10 cellular contexts compared by ENCODE assay signal in the genomic region with DNA sequence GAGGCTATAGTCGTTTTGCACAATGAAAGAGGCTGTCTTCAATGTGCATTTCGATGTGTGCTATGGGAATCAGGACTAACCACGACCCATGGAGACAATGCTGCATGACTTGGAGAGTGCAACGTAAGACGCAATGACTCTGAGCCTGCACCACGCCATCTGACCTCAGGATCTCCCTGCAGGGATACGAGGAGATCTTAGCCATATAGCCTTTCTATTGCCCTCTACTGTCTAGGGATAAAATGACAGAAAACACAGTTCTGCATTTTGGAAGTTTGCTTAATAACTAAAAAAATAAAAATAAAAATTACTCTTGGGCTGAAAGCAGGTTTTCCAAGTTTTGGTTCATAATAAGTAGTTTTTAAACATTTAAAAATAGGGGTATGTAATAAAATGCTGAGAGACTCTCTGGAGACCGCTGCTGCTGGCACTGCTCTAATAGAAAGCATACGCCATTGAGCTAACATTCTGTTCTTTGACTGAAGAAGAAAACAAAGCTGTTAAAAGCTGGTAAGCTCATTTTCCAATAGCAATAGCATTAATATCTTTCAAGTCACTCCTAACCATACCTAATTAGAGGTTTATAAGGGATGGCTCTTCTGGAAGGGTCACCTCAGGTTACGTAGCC.
DNase-seq lines count a peak whose midpoint lies in the region; ATAC-seq, FAIRE-seq and TF ChIP-seq lines count a peak whose summit lies in the region.
"Had no signal": no experiment of that assay in that cellular context is flagged by ENCODE, and none has a peak within 500 bp of the region (broad histone marks: within the 10 kb centered on the region; RNA-seq: fewer than 3 reads in every experiment).

No MANE protein-coding gene starts in this region.

- DNase-seq in AG08396 (ENCODE audit: low spot score) (peak; percentile 26), Kasumi-1 (lab: John Stamatoyannopoulos, UW) (peak; percentile 43 to 65), GM12878 (ENCODE audit: low read depth, low spot score) (no peak), kidney tubule cell (ENCODE audit: low spot score) (peak; percentile 10)
- DNase-seq: activated naive CD8-positive, alpha-beta T cell treated with anti-CD3 and anti-CD28 coated beads, Interleukin-2, amount 10 ng/mL, durations not matched to agents 7 days and 5 days had no signal

- POLR2A ChIA-PET in GM12878 (lab: Charles Lee), result no interaction called here

- TF ChIP-seq EP300 in GM12878 (IDR thresholded peaks at IDR 0.05; ENCODE audit: borderline replicate concordance in 1 of 2, control insufficient read depth in 1 of 2, low read depth in 2 of 2, low read length in 2 of 2), result no peak

- no peaks in the 10 kb centered on the region; a peak in 1 of 4 replicates for H3K27me3 ChIP-seq in GM12878 (replicated peaks in 1 of 2; ENCODE audit: control insufficient read depth in 2 of 2, insufficient read depth in 2 of 2, low read length in 1 of 2)

- no peaks in the 10 kb centered on the region for H3K4me1 ChIP-seq in GM12878 (ENCODE audit: control insufficient read depth, insufficient read depth, low read length)

- SMC1A ChIA-PET in GM12878 (lab: Charles Lee; ENCODE audit: uncharacterized antibody, unreplicated experiment), result interaction anchor here (0.6 to 1.4 kb wide), 3 partner anchors 29 to 403 kb away, joined by 3 to 4 read pairs (median 3); no protein-coding TSS in a partner anchor

- no peaks in the 10 kb centered on the region for H4K20me1 ChIP-seq in GM12878 (ENCODE audit: control insufficient read depth, insufficient read depth)

- RAD21 ChIA-PET in GM12878 (lab: Charles Lee; ENCODE audit: unreplicated experiment), result no interaction called here

- H3K9ac ChIP-seq in GM12878 (ENCODE audit: control insufficient read depth, insufficient read depth, low read length), result no peak overlapping the region

- CTCF ChIA-PET in GM12878 (lab: Yijun Ruan, JAX), result interaction anchor here (1.0 to 2.0 kb wide), 6 partner anchors 10 to 403 kb away, joined by 3 to 5 read pairs (median 4); no protein-coding TSS in a partner anchor

- intact Hi-C loops in GM12878 (cut with micrococcal nuclease; ENCODE audit: unreplicated experiment), result no loop called here

- H3K27ac ChIP-seq in GM12878 (ENCODE audit: control insufficient read depth, insufficient read depth), result no peak overlapping the region

- TF ChIP-seq RAD21 in GM12878 (IDR thresholded peaks at IDR 0.05; ENCODE audit: insufficient read depth, low read depth, low read length), result 0 out of 2 replicates have a peak, but pooled peaks have one; percentile 33

- no peak overlapping the region for H3K4me2 ChIP-seq in GM12878 (ENCODE audit: control insufficient read depth, insufficient read depth)

- in situ Hi-C loops in GM12878 (cut with MboI), result no loop called here

- ATAC-seq in GM12878 (peak; percentile 63; the same call in 2 of the 3 replicates), HG02840 (IDR thresholded peaks at IDR 0.05; ENCODE audit: low FRiP score, unreplicated experiment) (no peak), GM19023 (IDR thresholded peaks at IDR 0.05; ENCODE audit: unreplicated experiment) (no peak), HG03025 (IDR thresholded peaks at IDR 0.05; ENCODE audit: low FRiP score, unreplicated experiment) (no peak), HG03521 (IDR thresholded peaks at IDR 0.05; ENCODE audit: unreplicated experiment) (no peak)

- H3K9me3 ChIP-seq in GM12878 (replicated peaks; ENCODE audit: control insufficient read depth, insufficient read depth, low read length), result no peaks in the 10 kb centered on the region

- no peak for TF ChIP-seq POLR2A in GM12878 (IDR thresholded peaks at IDR 0.05; ENCODE audit: low read depth, low read length)

- H3K36me3 ChIP-seq in GM12878 (ENCODE audit: control insufficient read depth in 2 of 2, insufficient read depth in 2 of 2, low read length in 1 of 2), result no peaks in the 10 kb centered on the region

- H2AFZ ChIP-seq in GM12878 (ENCODE audit: control insufficient read depth, low read depth, low read length), result no peak overlapping the region

- no peak overlapping the region for H3K4me3 ChIP-seq in GM12878

- no peak for FAIRE-seq in GM12878 (lab: Jason Lieb, UNC)
- FAIRE-seq: GM18507 had no signal

- no TSS peak for BruUV-seq in GM12878 (replicated peaks; lab: Mats Ljungman, UMichigan)

- WGBS in GM12878 (ENCODE audit: insufficient coverage, insufficient replicate concordance, low lambda C conversion rate, missing lambda C conversion rate), result 37% methylated on average over 10 of the region's 10 CpGs

- peak in 2 of 3 experiments; percentile 22 to 24; a peak in 2 of 6 replicates for TF ChIP-seq CTCF in GM12878 (IDR thresholded peaks at IDR 0.05 in 2 of 3, conservative IDR thresholded peaks at IDR 0.05 in 1 of 3; ENCODE audit: control insufficient read depth in 2 of 3, extremely low read depth in 1 of 3, insufficient read depth in 1 of 3, low read depth in 3 of 3, low read length in 3 of 3)

- no peaks in the 10 kb centered on the region for H3K79me2 ChIP-seq in GM12878 (ENCODE audit: control insufficient read depth, insufficient read depth, low read length)

TF ChIP-seq in GM12878, 131 proteins besides CTCF, POLR2A, EP300 and RAD21:
- TF ChIP-seq SMC3 (IDR thresholded peaks at IDR 0.05; ENCODE audit: borderline replicate concordance, low read length) (peak; percentile 21; the same call in 1 of the 2 replicates), ZBED1 (IDR thresholded peaks at IDR 0.05; ENCODE audit: borderline replicate concordance) (no peak)
TF ChIP-seq in GM12878: peak in this region for 1.
